ENCODE assay signal across 8 cellular contexts in the genomic region with DNA sequence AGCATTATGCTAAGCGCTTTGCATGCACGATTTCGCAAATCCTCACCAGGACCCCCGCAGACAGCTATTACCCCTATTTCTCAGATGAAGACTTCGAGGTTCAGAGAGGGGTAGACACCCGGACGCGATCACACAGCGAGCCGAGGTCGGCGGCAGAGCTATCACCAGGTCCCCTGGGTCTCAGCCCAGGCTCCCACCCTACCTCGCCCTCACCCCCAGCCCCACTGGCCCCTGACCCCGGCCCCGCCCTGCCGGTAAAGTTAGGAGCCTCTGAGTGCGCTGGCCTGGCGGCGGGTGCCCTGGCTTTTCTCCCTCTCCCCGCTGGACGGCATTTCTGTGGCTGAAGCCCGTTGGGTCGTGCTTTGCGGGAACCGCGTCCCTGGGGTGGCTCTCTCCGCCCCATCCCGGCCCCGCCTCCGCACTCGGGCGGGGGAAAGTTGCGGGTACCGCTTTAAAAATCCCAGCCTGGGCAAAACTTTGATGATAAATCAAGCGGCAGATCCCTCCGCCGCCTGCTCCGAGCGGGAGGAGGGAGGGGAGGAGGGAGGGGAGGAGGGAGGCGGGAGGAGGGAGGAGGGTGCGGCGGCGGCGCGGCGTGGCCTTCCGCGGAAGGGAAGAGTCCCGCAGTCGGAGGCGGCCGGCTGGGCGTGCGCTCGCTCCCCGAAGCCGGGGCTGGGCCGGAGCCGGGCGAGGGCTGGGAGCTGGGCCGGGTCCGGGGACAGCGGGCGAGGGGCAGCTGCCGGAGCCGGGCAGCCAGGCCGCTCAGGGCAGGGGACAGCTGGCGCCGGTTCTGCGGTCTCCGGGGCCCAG. TPM values are rescaled to one million over a fixed set of nuclear protein-coding genes. Genes with fewer than 3 reads are reported as not detected.
DNase-seq lines count a peak whose midpoint lies in the region; ATAC-seq, FAIRE-seq and TF ChIP-seq lines count a peak whose summit lies in the region.

Gene VSTM2L, plus strand, starts transcription at position 624 of the 810 bp plus-strand sequence. CDS start 224 bp downstream, outside the sequence.

- peak within 1 kb of the TSS; percentile 59 for H3K4me3 Mint-ChIP-seq in CD4-positive, alpha-beta T cell
- peak within 1 kb of the TSS; percentile 78 for H3K4me3 Mint-ChIP-seq in stimulated activated memory B cell treated with anti-CD40 and anti-IgM and Interleukin-4, amounts not matched to agents 10 μg/mL and 1 μg/mL and 100 μg/mL, for 72 hours

- no peak for TF ChIP-seq POLR2A in GM12878 (IDR thresholded peaks at IDR 0.05; ENCODE audit: low read depth, low read length)

- no peak for TF ChIP-seq EP300 in GM12878 (IDR thresholded peaks at IDR 0.05; ENCODE audit: borderline replicate concordance in 1 of 2, control insufficient read depth in 1 of 2, low read depth in 2 of 2, low read length in 2 of 2)

- H3K27me3 Mint-ChIP-seq in CD4-positive, alpha-beta T cell = peaks cover 74% of the 10 kb centered on the region
- H3K27me3 Mint-ChIP-seq in stimulated activated memory B cell treated with anti-CD40 and anti-IgM and Interleukin-4, amounts not matched to agents 10 μg/mL and 1 μg/mL and 100 μg/mL, for 72 hours = peaks cover 55% of the 10 kb centered on the region

- peaks cover 17% of the 10 kb centered on the region for H3K4me1 ChIP-seq in HUES48 (ENCODE audit: control insufficient read depth, insufficient read depth, low read length)
- H3K4me1 ChIP-seq in GM12878 (ENCODE audit: control insufficient read depth, insufficient read depth, low read length) = no peaks in the 10 kb centered on the region; the same call in 1 of the 2 replicates
- peaks cover 2% of the 10 kb centered on the region for H3K4me1 ChIP-seq in effector memory CD4-positive, alpha-beta T cell (ENCODE audit: control insufficient read depth, insufficient read depth, low read length, poor library complexity, severe bottlenecking)

- no peak for TF ChIP-seq RAD21 in GM12878 (IDR thresholded peaks at IDR 0.05; ENCODE audit: insufficient read depth, low read depth, low read length)

- H3K9me3 Mint-ChIP-seq in CD4-positive, alpha-beta T cell = no peaks in the 10 kb centered on the region
- no peaks in the 10 kb centered on the region for H3K9me3 Mint-ChIP-seq in stimulated activated memory B cell treated with anti-CD40 and anti-IgM and Interleukin-4, amounts not matched to agents 10 μg/mL and 1 μg/mL and 100 μg/mL, for 72 hours

- in situ Hi-C loops in GM12878 (cut with MboI) = no loop called here

- no peaks in the 10 kb centered on the region for H3K79me2 ChIP-seq in GM12878 (ENCODE audit: control insufficient read depth, insufficient read depth, low read length)

- H3K27ac Mint-ChIP-seq in CD4-positive, alpha-beta T cell = no peak within 1 kb of the TSS
- H3K27ac Mint-ChIP-seq in stimulated activated memory B cell treated with anti-CD40 and anti-IgM and Interleukin-4, amounts not matched to agents 10 μg/mL and 1 μg/mL and 100 μg/mL, for 72 hours = peak within 1 kb of the TSS; percentile 0

- H4K20me1 ChIP-seq in GM12878 (ENCODE audit: control insufficient read depth, insufficient read depth) = no peaks in the 10 kb centered on the region

- 2% methylated on average over 38 of the region's 71 CpGs for WGBS in GM12878 (ENCODE audit: insufficient coverage, insufficient replicate concordance, low lambda C conversion rate, missing lambda C conversion rate)

- no peak for TF ChIP-seq CTCF in CD4-positive, alpha-beta T cell (IDR thresholded peaks at IDR 0.05)
- no peak for TF ChIP-seq CTCF in GM12878 (IDR thresholded peaks at IDR 0.05 in 2 of 3, conservative IDR thresholded peaks at IDR 0.05 in 1 of 3; ENCODE audit: control insufficient read depth in 2 of 3, extremely low read depth in 1 of 3, insufficient read depth in 1 of 3, low read depth in 3 of 3, low read length in 3 of 3)

- H2AFZ ChIP-seq in GM12878 (ENCODE audit: control insufficient read depth, low read depth, low read length) = 0 out of 2 replicates have a peak within 1 kb of the TSS, but pooled peaks have one; percentile 19

- CTCF ChIA-PET in CD4-positive, alpha-beta T cell (lab: Charles Lee) = no interaction called here
- CTCF ChIA-PET in GM12878 (lab: Yijun Ruan, JAX) = interaction anchor here (0.8 to 2.2 kb wide), 9 partner anchors 12 to 319 kb away, joined by 3 to 13 read pairs (median 3); no protein-coding TSS in a partner anchor

- H3K4me2 ChIP-seq in GM12878 (ENCODE audit: control insufficient read depth, insufficient read depth) = peak within 1 kb of the TSS; percentile 87

- POLR2A ChIA-PET in CD4-positive, alpha-beta T cell (lab: Charles Lee) = interaction anchor here (0.5 kb wide), 1 partner anchor 12 kb away, joined by 3 read pairs; no protein-coding TSS in a partner anchor
- POLR2A ChIA-PET in GM12878 (lab: Charles Lee) = no interaction called here

- H3K36me3 ChIP-seq in HUES48 (ENCODE audit: control insufficient read depth, insufficient read depth, low read length) (no peaks in the 10 kb centered on the region), GM12878 (ENCODE audit: control insufficient read depth in 2 of 2, insufficient read depth in 2 of 2, low read length in 1 of 2) (no peaks in the 10 kb centered on the region)
- no peaks in the 10 kb centered on the region for H3K36me3 ChIP-seq in effector memory CD4-positive, alpha-beta T cell (ENCODE audit: control insufficient read depth, insufficient read depth, low read length)

- no peak for ATAC-seq in CD4-positive, alpha-beta T cell (ENCODE audit: poor library complexity)
- ATAC-seq in GM12878 (peak; percentile 23), HG03439 (IDR thresholded peaks at IDR 0.05; ENCODE audit: unreplicated experiment) (no peak)
- ATAC-seq in stimulated activated memory B cell treated with anti-CD40 and anti-IgM and Interleukin-4, amounts not matched to agents 10 μg/mL and 1 μg/mL and 100 μg/mL, for 72 hours = no peak

- intact Hi-C loops in CD4-positive, alpha-beta T cell (cut with DNase I, micrococcal nuclease) = no loop called here
- intact Hi-C loops in GM12878 (cut with micrococcal nuclease; ENCODE audit: unreplicated experiment) = loop anchor here (1.0 to 10.0 kb wide), 5 partner anchors 20 to 320 kb away; no protein-coding TSS in a partner anchor

- no peak for FAIRE-seq in GM12878 (lab: Jason Lieb, UNC)

- H3K9me3 ChIP-seq in CD4-positive, alpha-beta T cell (ENCODE audit: control insufficient read depth, low read length) = no peaks in the 10 kb centered on the region
- H3K9me3 ChIP-seq in HUES48 (ENCODE audit: control insufficient read depth, insufficient read depth, low read length) = no peaks in the 10 kb centered on the region
- H3K9me3 ChIP-seq in GM12878 (replicated peaks; ENCODE audit: control insufficient read depth, insufficient read depth, low read length) = no peaks in the 10 kb centered on the region
- no peaks in the 10 kb centered on the region for H3K9me3 ChIP-seq in effector memory CD4-positive, alpha-beta T cell (ENCODE audit: control insufficient read depth, low read length)

- H3K27me3 ChIP-seq in CD4-positive, alpha-beta T cell (ENCODE audit: control insufficient read depth, insufficient read depth, low read length) = peaks cover 62% of the 10 kb centered on the region
- H3K27me3 ChIP-seq in HUES48 (ENCODE audit: control insufficient read depth, insufficient read depth, low read length) (peaks cover 22% of the 10 kb centered on the region), GM12878 (replicated peaks in 1 of 2; ENCODE audit: control insufficient read depth in 2 of 2, insufficient read depth in 2 of 2, low read length in 1 of 2) (peaks cover 1 to 4% of the 10 kb centered on the region in 2 experiments; a peak in 1 of 4 replicates)
- H3K27me3 ChIP-seq in effector memory CD4-positive, alpha-beta T cell (replicated peaks; ENCODE audit: control insufficient read depth, insufficient read depth, low read length, poor library complexity, severe bottlenecking) = no peaks in the 10 kb centered on the region

- BruUV-seq in GM12878 (replicated peaks; lab: Mats Ljungman, UMichigan) = no TSS peak

- RAD21 ChIA-PET in GM12878 (lab: Charles Lee; ENCODE audit: unreplicated experiment) = interaction anchor here (0.6 to 1.5 kb wide), 5 partner anchors 9 to 859 kb away, joined by 3 to 10 read pairs (median 4); no protein-coding TSS in a partner anchor

- no peaks in the 10 kb centered on the region for H3K36me3 Mint-ChIP-seq in CD4-positive, alpha-beta T cell (ENCODE audit: low read depth)
- H3K36me3 Mint-ChIP-seq in stimulated activated memory B cell treated with anti-CD40 and anti-IgM and Interleukin-4, amounts not matched to agents 10 μg/mL and 1 μg/mL and 100 μg/mL, for 72 hours = no peaks in the 10 kb centered on the region

- no peak within 1 kb of the TSS for H3K27ac ChIP-seq in CD4-positive, alpha-beta T cell (ENCODE audit: low read depth, low read length)
- H3K27ac ChIP-seq in HUES48 (ENCODE audit: low read depth, low read length) (no peak within 1 kb of the TSS), GM12878 (ENCODE audit: control insufficient read depth, insufficient read depth) (no peak within 1 kb of the TSS)
- H3K27ac ChIP-seq in effector memory CD4-positive, alpha-beta T cell (ENCODE audit: insufficient read depth, low read length, poor library complexity, severe bottlenecking) = no peak within 1 kb of the TSS

- H3K4me1 Mint-ChIP-seq in CD4-positive, alpha-beta T cell (ENCODE audit: low read depth) = peaks cover 16% of the 10 kb centered on the region
- peaks cover 21% of the 10 kb centered on the region for H3K4me1 Mint-ChIP-seq in stimulated activated memory B cell treated with anti-CD40 and anti-IgM and Interleukin-4, amounts not matched to agents 10 μg/mL and 1 μg/mL and 100 μg/mL, for 72 hours

- peak within 1 kb of the TSS; percentile 63; the same call in 1 of the 2 replicates for H3K4me3 ChIP-seq in HUES48 (ENCODE audit: low read depth, low read length)
- H3K4me3 ChIP-seq in GM12878 = peak within 1 kb of the TSS; percentile 61; the same call in 1 of the 2 replicates
- H3K4me3 ChIP-seq in iPS-11a (ENCODE audit: low read depth, low read length) = peak within 1 kb of the TSS; percentile 37
- no peak within 1 kb of the TSS for H3K4me3 ChIP-seq in effector memory CD4-positive, alpha-beta T cell (ENCODE audit: insufficient read depth, low read depth, low read length, poor library complexity, severe bottlenecking)

- H3K9ac ChIP-seq in HUES48 (ENCODE audit: low read depth, low read length) (no peak within 1 kb of the TSS), GM12878 (ENCODE audit: control insufficient read depth, insufficient read depth, low read length) (no peak within 1 kb of the TSS; the same call in 1 of the 2 replicates)

- SMC1A ChIA-PET in GM12878 (lab: Charles Lee; ENCODE audit: uncharacterized antibody, unreplicated experiment) = interaction anchor here (1.1 to 1.6 kb wide), 5 partner anchors 10 to 159 kb away, joined by 3 to 15 read pairs (median 3); no protein-coding TSS in a partner anchor

- no peak for DNase-seq in CD4-positive, alpha-beta T cell
- DNase-seq in GM12878 (ENCODE audit: low read depth, low spot score) = no peak
- no peak for DNase-seq in effector memory CD4-positive, alpha-beta T cell
- no peak for DNase-seq in COR-L47 (lab: John Stamatoyannopoulos, UW)

RNA-seq across cellular contexts. Expression of gene VSTM2L, which starts in this region (rescaled TPM):
- total RNA-seq in CD4-positive, alpha-beta T cell = not detected
- not detected in 2 replicates for total RNA-seq in GM12878 (2013; cell fraction: nucleolus; rRNA removed)
- total RNA-seq in GM12878 (2014; rRNA removed) (0.65 and 1.3 TPM in 2 replicates), GM12878 (2014; rRNA removed; fragmentation: Illumina TruSeq; extraction: Trizol) (0.22 and 0.23 TPM in 2 replicates), GM12878 (2021) (1.3 and 1.5 TPM in 2 replicates)
- not detected for polyA plus RNA-seq in GM12878 (2011; ENCODE audit: low read depth)
- polyA plus RNA-seq in GM12878 (2011; rRNA removed) (not detected in 2 replicates), GM12878 (2014; fragmentation: Illumina TruSeq; extraction: Trizol) (0.35 TPM in 1 of 2 replicates, not detected in the other), GM12878 (2014; fragmentation: Nextera tagmentation; extraction: Ambion mirVana) (under 1 TPM in 1 of 2 experiments, not detected in 1; 0.05 TPM), GM12878 (2014; rRNA removed) (0.67 and 0.90 TPM in 2 replicates), GM12878 (2016; fragmentation: Nextera tagmentation; extraction: Ambion mirVana) (under 1 TPM; 0.36 to 1.00 TPM)
- not detected in 2 replicates for polyA plus RNA-seq in GM12878 (2011; cell fraction: cytosol; rRNA removed)
- polyA plus RNA-seq in GM12878 (2011; cell fraction: nucleus; rRNA removed) = not detected in 2 replicates
- polyA plus RNA-seq in GM12878 (2012) = 0.08 and 0.15 TPM in 2 replicates
- not detected in 2 replicates for polyA minus RNA-seq in GM12878 (2011; rRNA and poly(A)+ RNA removed)
- not detected in 2 replicates for polyA minus RNA-seq in GM12878 (2011; cell fraction: cytosol; rRNA and poly(A)+ RNA removed)
- not detected in 2 replicates for polyA minus RNA-seq in GM12878 (2011; cell fraction: nucleus; rRNA and poly(A)+ RNA removed)
